1 cellular context compared by ENCODE assay signal in the genomic region with DNA sequence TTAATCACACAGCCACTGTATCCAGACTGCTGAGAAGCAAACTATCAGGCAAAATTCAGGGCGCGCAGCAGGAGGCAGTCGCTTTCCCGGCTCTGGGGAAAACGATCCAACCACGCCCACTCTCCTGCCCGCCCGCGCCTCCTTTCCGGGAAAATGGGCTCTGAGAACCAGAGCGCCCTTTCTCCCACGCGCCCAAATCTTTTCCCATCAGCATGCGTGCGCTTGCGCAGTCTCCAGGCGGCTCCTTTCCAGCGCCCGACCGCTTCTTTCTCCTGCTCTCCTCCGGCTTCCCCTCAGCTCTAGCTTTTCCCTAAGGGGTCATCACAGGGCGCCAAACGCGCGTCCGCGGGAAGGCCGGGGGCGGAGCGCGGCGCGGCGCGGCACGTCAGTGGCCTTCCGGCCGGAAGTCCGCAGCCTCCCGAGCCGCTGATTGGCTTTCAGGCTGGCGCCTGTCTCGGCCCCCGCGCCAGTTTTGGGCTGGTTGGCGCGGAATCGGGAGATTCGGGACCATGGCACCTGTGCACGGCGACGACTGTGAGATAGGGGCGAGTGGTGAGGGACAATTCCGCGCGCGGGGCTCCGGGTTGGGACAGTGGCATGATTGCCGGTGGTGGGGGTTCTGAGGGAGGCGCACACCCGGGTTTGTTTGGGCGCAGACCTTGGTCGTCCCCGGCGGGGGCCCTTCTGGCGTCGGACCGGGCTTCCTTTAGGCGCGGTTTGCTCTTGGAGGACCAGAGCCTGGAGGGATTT.
TF ChIP-seq lines count a peak whose summit lies in the region.

A gene with protein sequence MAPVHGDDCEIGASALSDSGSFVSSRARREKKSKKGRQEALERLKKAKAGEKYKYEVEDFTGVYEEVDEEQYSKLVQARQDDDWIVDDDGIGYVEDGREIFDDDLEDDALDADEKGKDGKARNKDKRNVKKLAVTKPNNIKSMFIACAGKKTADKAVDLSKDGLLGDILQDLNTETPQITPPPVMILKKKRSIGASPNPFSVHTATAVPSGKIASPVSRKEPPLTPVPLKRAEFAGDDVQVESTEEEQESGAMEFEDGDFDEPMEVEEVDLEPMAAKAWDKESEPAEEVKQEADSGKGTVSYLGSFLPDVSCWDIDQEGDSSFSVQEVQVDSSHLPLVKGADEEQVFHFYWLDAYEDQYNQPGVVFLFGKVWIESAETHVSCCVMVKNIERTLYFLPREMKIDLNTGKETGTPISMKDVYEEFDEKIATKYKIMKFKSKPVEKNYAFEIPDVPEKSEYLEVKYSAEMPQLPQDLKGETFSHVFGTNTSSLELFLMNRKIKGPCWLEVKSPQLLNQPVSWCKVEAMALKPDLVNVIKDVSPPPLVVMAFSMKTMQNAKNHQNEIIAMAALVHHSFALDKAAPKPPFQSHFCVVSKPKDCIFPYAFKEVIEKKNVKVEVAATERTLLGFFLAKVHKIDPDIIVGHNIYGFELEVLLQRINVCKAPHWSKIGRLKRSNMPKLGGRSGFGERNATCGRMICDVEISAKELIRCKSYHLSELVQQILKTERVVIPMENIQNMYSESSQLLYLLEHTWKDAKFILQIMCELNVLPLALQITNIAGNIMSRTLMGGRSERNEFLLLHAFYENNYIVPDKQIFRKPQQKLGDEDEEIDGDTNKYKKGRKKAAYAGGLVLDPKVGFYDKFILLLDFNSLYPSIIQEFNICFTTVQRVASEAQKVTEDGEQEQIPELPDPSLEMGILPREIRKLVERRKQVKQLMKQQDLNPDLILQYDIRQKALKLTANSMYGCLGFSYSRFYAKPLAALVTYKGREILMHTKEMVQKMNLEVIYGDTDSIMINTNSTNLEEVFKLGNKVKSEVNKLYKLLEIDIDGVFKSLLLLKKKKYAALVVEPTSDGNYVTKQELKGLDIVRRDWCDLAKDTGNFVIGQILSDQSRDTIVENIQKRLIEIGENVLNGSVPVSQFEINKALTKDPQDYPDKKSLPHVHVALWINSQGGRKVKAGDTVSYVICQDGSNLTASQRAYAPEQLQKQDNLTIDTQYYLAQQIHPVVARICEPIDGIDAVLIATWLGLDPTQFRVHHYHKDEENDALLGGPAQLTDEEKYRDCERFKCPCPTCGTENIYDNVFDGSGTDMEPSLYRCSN (N-terminal part only) (plus strand): TSS at position 466 of the 750 bp plus-strand sequence. CDS start 44 bp downstream, at position 510.

TF ChIP-seq in K562, 482 proteins besides CTCF, POLR2A, EP300 and RAD21 (continued from another document and continues in another):
- peak; percentile 59; the same call in 1 of the 2 replicates for TF ChIP-seq MGA (IDR thresholded peaks at IDR 0.05)
- TF ChIP-seq SMAD3 (CRISPR knock-in tag; conservative IDR thresholded peaks at IDR 0.05): no peak
- TF ChIP-seq POU5F1 (IDR thresholded peaks at IDR 0.05; ENCODE audit: borderline replicate concordance, low read depth, low read length, partially characterized antibody): peak; percentile 41
- no peak for TF ChIP-seq ZBTB9 (CRISPR knock-in tag; IDR thresholded peaks at IDR 0.05)
- TF ChIP-seq, protein P1, sequence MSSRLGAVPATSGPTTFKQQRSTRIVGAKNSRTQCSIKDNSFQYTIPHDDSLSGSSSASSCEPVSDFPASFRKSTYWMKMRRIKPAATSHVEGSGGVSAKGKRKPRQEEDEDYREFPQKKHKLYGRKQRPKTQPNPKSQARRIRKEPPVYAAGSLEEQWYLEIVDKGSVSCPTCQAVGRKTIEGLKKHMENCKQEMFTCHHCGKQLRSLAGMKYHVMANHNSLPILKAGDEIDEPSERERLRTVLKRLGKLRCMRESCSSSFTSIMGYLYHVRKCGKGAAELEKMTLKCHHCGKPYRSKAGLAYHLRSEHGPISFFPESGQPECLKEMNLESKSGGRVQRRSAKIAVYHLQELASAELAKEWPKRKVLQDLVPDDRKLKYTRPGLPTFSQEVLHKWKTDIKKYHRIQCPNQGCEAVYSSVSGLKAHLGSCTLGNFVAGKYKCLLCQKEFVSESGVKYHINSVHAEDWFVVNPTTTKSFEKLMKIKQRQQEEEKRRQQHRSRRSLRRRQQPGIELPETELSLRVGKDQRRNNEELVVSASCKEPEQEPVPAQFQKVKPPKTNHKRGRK (tag; IDR thresholded peaks at IDR 0.05): no peak
- TF ChIP-seq REST (CRISPR knock-in tag; IDR thresholded peaks at IDR 0.05; ENCODE audit: low read depth): no peak
- no peak for TF ChIP-seq NCOA2 (IDR thresholded peaks at IDR 0.05; ENCODE audit: partially characterized antibody in 2 of 2)
- TF ChIP-seq SMAD4 (CRISPR knock-in tag; conservative IDR thresholded peaks at IDR 0.05): peak; percentile 59; the same call in 1 of the 2 replicates
- no peak for TF ChIP-seq HEY1 (CRISPR knock-in tag; IDR thresholded peaks at IDR 0.05; ENCODE audit: borderline replicate concordance)
- TF ChIP-seq HDAC8 (tag; IDR thresholded peaks at IDR 0.05): no peak
- TF ChIP-seq, protein P2, sequence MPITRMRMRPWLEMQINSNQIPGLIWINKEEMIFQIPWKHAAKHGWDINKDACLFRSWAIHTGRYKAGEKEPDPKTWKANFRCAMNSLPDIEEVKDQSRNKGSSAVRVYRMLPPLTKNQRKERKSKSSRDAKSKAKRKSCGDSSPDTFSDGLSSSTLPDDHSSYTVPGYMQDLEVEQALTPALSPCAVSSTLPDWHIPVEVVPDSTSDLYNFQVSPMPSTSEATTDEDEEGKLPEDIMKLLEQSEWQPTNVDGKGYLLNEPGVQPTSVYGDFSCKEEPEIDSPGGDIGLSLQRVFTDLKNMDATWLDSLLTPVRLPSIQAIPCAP (CRISPR knock-in tag; IDR thresholded peaks at IDR 0.05; ENCODE audit: borderline replicate concordance): no peak
- TF ChIP-seq ZKSCAN1 (IDR thresholded peaks at IDR 0.05; ENCODE audit: low read depth, low read length): no peak; the same call in 1 of the 2 replicates
- TF ChIP-seq, protein P3, sequence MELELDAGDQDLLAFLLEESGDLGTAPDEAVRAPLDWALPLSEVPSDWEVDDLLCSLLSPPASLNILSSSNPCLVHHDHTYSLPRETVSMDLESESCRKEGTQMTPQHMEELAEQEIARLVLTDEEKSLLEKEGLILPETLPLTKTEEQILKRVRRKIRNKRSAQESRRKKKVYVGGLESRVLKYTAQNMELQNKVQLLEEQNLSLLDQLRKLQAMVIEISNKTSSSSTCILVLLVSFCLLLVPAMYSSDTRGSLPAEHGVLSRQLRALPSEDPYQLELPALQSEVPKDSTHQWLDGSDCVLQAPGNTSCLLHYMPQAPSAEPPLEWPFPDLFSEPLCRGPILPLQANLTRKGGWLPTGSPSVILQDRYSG (tag; conservative IDR thresholded peaks at IDR 0.05; ENCODE audit: low read depth): no peak
- TF ChIP-seq ZNF263 (CRISPR knock-in tag; IDR thresholded peaks at IDR 0.05; ENCODE audit: borderline replicate concordance): no peak
- peak; percentile 97 for TF ChIP-seq NRF1 (conservative IDR thresholded peaks at IDR 0.05 in 1 of 2, IDR thresholded peaks at IDR 0.05 in 1 of 2)
- peak; percentile 48 for TF ChIP-seq PKNOX1 (IDR thresholded peaks at IDR 0.05)
- no peak for TF ChIP-seq ZNF830 (CRISPR knock-in tag; IDR thresholded peaks at IDR 0.05)
